ENCODE assay signal across 1 cellular context in the genomic region with DNA sequence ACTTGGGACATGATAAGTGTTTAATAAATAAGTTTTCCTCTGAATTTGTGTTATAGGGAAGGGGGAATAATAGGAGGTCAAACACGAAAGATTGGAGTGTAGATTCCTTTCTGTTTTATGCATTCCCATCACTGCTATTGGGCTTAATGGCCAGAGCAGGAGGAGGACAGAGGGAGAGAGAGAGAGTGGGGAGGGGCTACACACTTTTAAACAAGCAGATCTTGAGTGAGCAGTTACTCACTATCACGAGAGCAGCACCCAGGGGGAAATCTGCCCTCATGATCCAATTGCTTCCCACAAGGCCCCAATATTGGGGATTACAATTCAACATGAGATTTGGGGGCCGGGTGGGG.
TF ChIP-seq lines count a peak whose summit lies in the region.

No MANE protein-coding gene starts in this region.

TF ChIP-seq in WTC11, 78 proteins besides CTCF, POLR2A, EP300 and RAD21 (continued from another document):
- TF ChIP-seq, protein P1, sequence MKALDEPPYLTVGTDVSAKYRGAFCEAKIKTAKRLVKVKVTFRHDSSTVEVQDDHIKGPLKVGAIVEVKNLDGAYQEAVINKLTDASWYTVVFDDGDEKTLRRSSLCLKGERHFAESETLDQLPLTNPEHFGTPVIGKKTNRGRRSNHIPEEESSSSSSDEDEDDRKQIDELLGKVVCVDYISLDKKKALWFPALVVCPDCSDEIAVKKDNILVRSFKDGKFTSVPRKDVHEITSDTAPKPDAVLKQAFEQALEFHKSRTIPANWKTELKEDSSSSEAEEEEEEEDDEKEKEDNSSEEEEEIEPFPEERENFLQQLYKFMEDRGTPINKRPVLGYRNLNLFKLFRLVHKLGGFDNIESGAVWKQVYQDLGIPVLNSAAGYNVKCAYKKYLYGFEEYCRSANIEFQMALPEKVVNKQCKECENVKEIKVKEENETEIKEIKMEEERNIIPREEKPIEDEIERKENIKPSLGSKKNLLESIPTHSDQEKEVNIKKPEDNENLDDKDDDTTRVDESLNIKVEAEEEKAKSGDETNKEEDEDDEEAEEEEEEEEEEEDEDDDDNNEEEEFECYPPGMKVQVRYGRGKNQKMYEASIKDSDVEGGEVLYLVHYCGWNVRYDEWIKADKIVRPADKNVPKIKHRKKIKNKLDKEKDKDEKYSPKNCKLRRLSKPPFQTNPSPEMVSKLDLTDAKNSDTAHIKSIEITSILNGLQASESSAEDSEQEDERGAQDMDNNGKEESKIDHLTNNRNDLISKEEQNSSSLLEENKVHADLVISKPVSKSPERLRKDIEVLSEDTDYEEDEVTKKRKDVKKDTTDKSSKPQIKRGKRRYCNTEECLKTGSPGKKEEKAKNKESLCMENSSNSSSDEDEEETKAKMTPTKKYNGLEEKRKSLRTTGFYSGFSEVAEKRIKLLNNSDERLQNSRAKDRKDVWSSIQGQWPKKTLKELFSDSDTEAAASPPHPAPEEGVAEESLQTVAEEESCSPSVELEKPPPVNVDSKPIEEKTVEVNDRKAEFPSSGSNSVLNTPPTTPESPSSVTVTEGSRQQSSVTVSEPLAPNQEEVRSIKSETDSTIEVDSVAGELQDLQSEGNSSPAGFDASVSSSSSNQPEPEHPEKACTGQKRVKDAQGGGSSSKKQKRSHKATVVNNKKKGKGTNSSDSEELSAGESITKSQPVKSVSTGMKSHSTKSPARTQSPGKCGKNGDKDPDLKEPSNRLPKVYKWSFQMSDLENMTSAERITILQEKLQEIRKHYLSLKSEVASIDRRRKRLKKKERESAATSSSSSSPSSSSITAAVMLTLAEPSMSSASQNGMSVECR (CRISPR knock-in tag; IDR thresholded peaks at IDR 0.05; ENCODE audit: borderline replicate concordance): no peak
- TF ChIP-seq ELF4 (CRISPR knock-in tag; IDR thresholded peaks at IDR 0.05; ENCODE audit: low read depth): no peak
- TF ChIP-seq, protein P2, sequence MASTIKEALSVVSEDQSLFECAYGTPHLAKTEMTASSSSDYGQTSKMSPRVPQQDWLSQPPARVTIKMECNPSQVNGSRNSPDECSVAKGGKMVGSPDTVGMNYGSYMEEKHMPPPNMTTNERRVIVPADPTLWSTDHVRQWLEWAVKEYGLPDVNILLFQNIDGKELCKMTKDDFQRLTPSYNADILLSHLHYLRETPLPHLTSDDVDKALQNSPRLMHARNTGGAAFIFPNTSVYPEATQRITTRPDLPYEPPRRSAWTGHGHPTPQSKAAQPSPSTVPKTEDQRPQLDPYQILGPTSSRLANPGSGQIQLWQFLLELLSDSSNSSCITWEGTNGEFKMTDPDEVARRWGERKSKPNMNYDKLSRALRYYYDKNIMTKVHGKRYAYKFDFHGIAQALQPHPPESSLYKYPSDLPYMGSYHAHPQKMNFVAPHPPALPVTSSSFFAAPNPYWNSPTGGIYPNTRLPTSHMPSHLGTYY (CRISPR knock-in tag; IDR thresholded peaks at IDR 0.05): no peak
- TF ChIP-seq TP53 (CRISPR knock-in tag; IDR thresholded peaks at IDR 0.05): no peak
- TF ChIP-seq, protein P3, sequence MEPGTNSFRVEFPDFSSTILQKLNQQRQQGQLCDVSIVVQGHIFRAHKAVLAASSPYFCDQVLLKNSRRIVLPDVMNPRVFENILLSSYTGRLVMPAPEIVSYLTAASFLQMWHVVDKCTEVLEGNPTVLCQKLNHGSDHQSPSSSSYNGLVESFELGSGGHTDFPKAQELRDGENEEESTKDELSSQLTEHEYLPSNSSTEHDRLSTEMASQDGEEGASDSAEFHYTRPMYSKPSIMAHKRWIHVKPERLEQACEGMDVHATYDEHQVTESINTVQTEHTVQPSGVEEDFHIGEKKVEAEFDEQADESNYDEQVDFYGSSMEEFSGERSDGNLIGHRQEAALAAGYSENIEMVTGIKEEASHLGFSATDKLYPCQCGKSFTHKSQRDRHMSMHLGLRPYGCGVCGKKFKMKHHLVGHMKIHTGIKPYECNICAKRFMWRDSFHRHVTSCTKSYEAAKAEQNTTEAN (CRISPR knock-in tag; IDR thresholded peaks at IDR 0.05): no peak
- no peak for TF ChIP-seq ZBTB21 (CRISPR knock-in tag; IDR thresholded peaks at IDR 0.05; ENCODE audit: borderline replicate concordance)
- no peak for TF ChIP-seq NFE2L1 (CRISPR knock-in tag; IDR thresholded peaks at IDR 0.05)
- TF ChIP-seq ZNF317 (CRISPR knock-in tag; IDR thresholded peaks at IDR 0.05; ENCODE audit: borderline replicate concordance, low read depth): no peak
- no peak for TF ChIP-seq MXD4 (CRISPR knock-in tag; IDR thresholded peaks at IDR 0.05; ENCODE audit: borderline replicate concordance)
- no peak for TF ChIP-seq ZNF423 (CRISPR knock-in tag; IDR thresholded peaks at IDR 0.05)
